In the genomic region with DNA sequence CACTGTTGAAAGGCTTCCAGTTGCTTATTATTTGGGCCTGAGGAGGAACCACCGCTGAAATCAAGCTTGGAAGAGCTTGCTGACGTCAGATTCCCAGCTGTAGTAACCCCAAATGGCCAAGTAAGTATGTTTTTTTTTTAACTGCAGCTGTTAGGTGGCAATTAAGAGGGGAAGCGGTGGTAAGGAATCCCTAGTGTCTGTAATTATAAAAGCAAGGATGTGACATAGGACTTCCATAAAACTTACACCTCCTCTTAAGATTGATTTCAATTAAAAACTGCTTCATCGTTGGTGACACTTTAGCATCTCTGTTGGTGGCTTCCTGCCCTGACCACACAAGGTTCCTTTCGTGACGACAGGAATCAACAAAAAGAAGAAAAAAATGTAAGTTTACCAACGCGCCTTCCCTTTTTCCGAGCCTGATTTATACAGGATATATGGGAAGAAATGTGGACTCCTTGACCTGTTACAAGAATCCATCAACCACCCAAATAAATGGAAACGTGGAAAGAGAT, we compare ENCODE assay signal across 7 cellular contexts.
DNase-seq lines count a peak whose midpoint lies in the region; TF ChIP-seq lines count a peak whose summit lies in the region.

No MANE protein-coding gene starts in this region.

- no peak for TF ChIP-seq POLR2A in NB4 (IDR thresholded peaks at IDR 0.05; ENCODE audit: extremely low read depth, insufficient read length)

- no peaks in the 10 kb centered on the region for H3K27me3 Mint-ChIP-seq in activated naive CD8-positive, alpha-beta T cell

- H3K27ac Mint-ChIP-seq in activated naive CD8-positive, alpha-beta T cell: peak overlapping the region; percentile 92

- H3K4me3 ChIP-seq in GM08714 (ENCODE audit: low read length): peak overlapping the region; percentile 74
- H3K4me3 ChIP-seq in NB4 (ENCODE audit: low read depth, low read length): peak overlapping the region; percentile 78
- H3K4me3 ChIP-seq in iPS-11a (ENCODE audit: low read depth, low read length): peak overlapping the region; percentile 67

- no peaks in the 10 kb centered on the region for H3K9me3 Mint-ChIP-seq in activated naive CD8-positive, alpha-beta T cell (ENCODE audit: low read depth)

- H3K36me3 Mint-ChIP-seq in activated naive CD8-positive, alpha-beta T cell: no peaks in the 10 kb centered on the region

- TF ChIP-seq CTCF in NB4 (IDR thresholded peaks at IDR 0.05; ENCODE audit: low read depth, low read length): no peak

- peak overlapping the region; percentile 95 for H3K4me3 Mint-ChIP-seq in activated naive CD8-positive, alpha-beta T cell

- peaks cover 40% of the 10 kb centered on the region for H3K4me1 Mint-ChIP-seq in activated naive CD8-positive, alpha-beta T cell (ENCODE audit: low read depth)

- peak; percentile 85 for DNase-seq in NB4 (ENCODE audit: low read depth)
- peak; percentile 19 for DNase-seq in stimulated activated CD4-positive, alpha-beta T cell treated with anti-CD3 and anti-CD28 coated beads, Interleukin-1b, Interleukin-23, amount 100 ng/mL, for 48 hours
- no peak for DNase-seq in LoVo (ENCODE audit: low spot score)
- no peak for DNase-seq in HuH-7.5 (ENCODE audit: low spot score)

Comparison
In these comparisons a context has a peak if more than half of its experiments do, and no peak if none do; other contexts are left out.
1. DNase-seq: peak in NB4 (single experiment) and stimulated activated CD4-positive, alpha-beta T cell treated with anti-CD3 and anti-CD28 coated beads, Interleukin-1b, Interleukin-23, amount 100 ng/mL, for 48 hours (single experiment); none in LoVo (single experiment) and HuH-7.5 (single experiment).
2. Peak in every context shown above with its lines, with median percentiles within 50 percentile points of each other: H3K4me3 ChIP-seq.